Comparison of ENCODE assay signal across 16 cellular contexts in the genomic region with DNA sequence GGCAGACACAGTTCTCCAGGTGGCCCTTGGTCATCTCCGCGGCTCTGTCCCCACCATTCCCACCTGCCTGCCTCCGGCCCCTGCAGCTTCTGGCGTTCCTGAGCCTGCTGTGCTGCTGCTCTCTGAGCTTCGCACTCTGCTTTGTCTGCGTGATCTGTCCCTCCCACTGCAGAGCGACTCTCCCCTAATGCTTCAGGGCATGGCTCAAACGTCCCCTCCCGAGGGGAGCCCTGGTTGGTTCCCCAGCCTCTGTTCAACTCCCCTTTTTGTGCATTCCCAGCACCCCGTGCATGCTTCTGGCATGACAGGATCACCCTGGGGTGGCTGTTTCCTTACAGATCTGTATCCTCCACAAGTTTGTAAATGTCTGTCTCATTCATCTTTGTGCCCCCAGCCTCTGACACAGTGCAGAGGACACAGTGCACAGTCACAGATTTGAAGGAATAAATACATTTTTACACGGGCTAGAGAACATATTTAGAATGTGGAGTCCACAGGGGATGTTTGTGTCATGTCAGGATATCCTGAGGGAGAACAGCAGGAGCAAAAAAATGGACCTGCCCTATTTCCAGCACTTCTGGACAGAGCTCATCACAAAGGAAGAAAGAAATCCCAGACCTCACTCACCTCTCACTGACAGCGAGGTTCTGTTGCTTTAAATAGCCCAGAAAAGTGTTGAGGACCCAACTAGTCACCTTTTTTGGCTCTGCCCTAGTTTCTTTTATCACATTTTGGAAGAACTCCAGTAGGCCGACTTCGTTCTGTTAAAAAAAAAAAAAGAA.
DNase-seq lines count a peak whose midpoint lies in the region; TF ChIP-seq lines count a peak whose summit lies in the region.
"Had no signal": no experiment of that assay in that cellular context is flagged by ENCODE, and none has a peak within 500 bp of the region (broad histone marks: within the 10 kb centered on the region; RNA-seq: fewer than 3 reads in every experiment).

No MANE protein-coding gene starts in this region.

- 67% methylated on average over 13 of the region's 14 CpGs for whole genome bisulfite sequencing in SK-N-SH (ENCODE audit: low lambda C conversion rate)
- WGBS in esophagus squamous epithelium, 2 donors: 41 to 45% methylated on average over 14 of the region's 14 CpGs
- WGBS in mesenchymal stem cell: 60% methylated on average over 14 of the region's 14 CpGs
- 54 to 68% methylated on average over 14 of the region's 14 CpGs for WGBS in thyroid gland, 2 donors

- H3K9me2 ChIP-seq in SK-N-SH: no peaks in the 10 kb centered on the region

- no peak overlapping the region for H2AFZ ChIP-seq in SK-N-SH (ENCODE audit: low read depth)
- H2AFZ ChIP-seq in mesenchymal stem cell (ENCODE audit: low read depth, low read length): no peak overlapping the region
- H2AFZ ChIP-seq: hepatocyte had no signal

- no peak overlapping the region for H4K8ac ChIP-seq in mesenchymal stem cell (ENCODE audit: low read length)

- no peak for TF ChIP-seq POLR2A in esophagus squamous epithelium (IDR thresholded peaks at IDR 0.05)
- no peak for TF ChIP-seq POLR2A in thyroid gland (IDR thresholded peaks at IDR 0.05)

- no peaks in the 10 kb centered on the region for H4K20me1 ChIP-seq in SK-N-SH (ENCODE audit: insufficient read depth)

- intact Hi-C loops in esophagus squamous epithelium (cut with DNase I) (no loop called here), thyroid gland (cut with DNase I) (no loop called here)

- no peak overlapping the region for H3K14ac ChIP-seq in mesenchymal stem cell (ENCODE audit: low read length in 2 of 2)

- H3K79me2 ChIP-seq in SK-N-SH (ENCODE audit: insufficient read depth): no peaks in the 10 kb centered on the region
- H3K79me2 ChIP-seq: hepatocyte had no signal

- H3K36me3 ChIP-seq in SK-N-SH (replicated peaks in 1 of 2; ENCODE audit: control insufficient read depth in 1 of 2, insufficient read depth in 2 of 2, low read length in 1 of 2) (no peaks in the 10 kb centered on the region), esophagus squamous epithelium (peaks cover 0 to 11% (median 0%) of the 10 kb centered on the region in 3 donors), mesenchymal stem cell (ENCODE audit: control insufficient read depth in 1 of 2, insufficient read depth in 2 of 2, low read depth in 1 of 2, low read length in 2 of 2) (peaks cover 4 to 21% of the 10 kb centered on the region in 2 experiments), thyroid gland (no peaks in the 10 kb centered on the region)

- peak overlapping the region; percentile 39 to 47 for H3K27ac ChIP-seq in SK-N-SH (ENCODE audit: low read depth in 2 of 2, low read length in 1 of 2)
- peak overlapping the region in 3 of 4 donors; percentile 49 to 65 (median 53) for H3K27ac ChIP-seq in esophagus squamous epithelium
- peak overlapping the region; percentile 28 for H3K27ac ChIP-seq in mesenchymal stem cell (ENCODE audit: low read length, poor library complexity, severe bottlenecking)
- H3K27ac ChIP-seq in thyroid gland: peak overlapping the region; percentile 35 to 72 (median 71)
- H3K27ac ChIP-seq: hepatocyte had no signal

- H3K4me1 ChIP-seq in SK-N-SH (ENCODE audit: control insufficient read depth in 1 of 2, insufficient read depth in 2 of 2, low read depth in 1 of 2, low read length in 1 of 2) (peaks cover 33 to 57% of the 10 kb centered on the region in 2 experiments), esophagus squamous epithelium (peaks cover 23 to 82% (median 56%) of the 10 kb centered on the region in 3 donors), mesenchymal stem cell (ENCODE audit: control insufficient read depth, insufficient read depth, low read depth, low read length) (peaks cover 9% of the 10 kb centered on the region), thyroid gland (peaks cover 36 to 38% of the 10 kb centered on the region in 2 donors)

- no peak overlapping the region for H3K23ac ChIP-seq in mesenchymal stem cell (ENCODE audit: low read length in 2 of 2)

- H3K27me3 ChIP-seq in SK-N-SH (ENCODE audit: insufficient read depth): no peaks in the 10 kb centered on the region
- H3K27me3 ChIP-seq in esophagus squamous epithelium: no peaks in the 10 kb centered on the region
- no peaks in the 10 kb centered on the region for H3K27me3 ChIP-seq in mesenchymal stem cell (ENCODE audit: control insufficient read depth in 1 of 2, insufficient read depth in 1 of 2, low read length in 2 of 2)
- H3K27me3 ChIP-seq in thyroid gland: no peaks in the 10 kb centered on the region
- H3K27me3 ChIP-seq: hepatocyte, upper lobe of left lung had no signal

- no peak for TF ChIP-seq CTCF in SK-N-SH (IDR thresholded peaks at IDR 0.05)
- no peak for TF ChIP-seq CTCF in esophagus squamous epithelium (IDR thresholded peaks at IDR 0.05)
- TF ChIP-seq CTCF in thyroid gland (IDR thresholded peaks at IDR 0.05): no peak

- H4K91ac ChIP-seq in mesenchymal stem cell (ENCODE audit: low read length): no peak overlapping the region

- H2BK5ac ChIP-seq in mesenchymal stem cell (ENCODE audit: low read depth, low read length, poor library complexity, severe bottlenecking): no peak overlapping the region

- H2BK120ac ChIP-seq in mesenchymal stem cell (ENCODE audit: low read depth, low read length): no peak overlapping the region

- no peaks in the 10 kb centered on the region for H3K9me3 ChIP-seq in SK-N-SH
- no peaks in the 10 kb centered on the region for H3K9me3 ChIP-seq in esophagus squamous epithelium
- H3K9me3 ChIP-seq in mesenchymal stem cell (ENCODE audit: control insufficient read depth, low read length): no peaks in the 10 kb centered on the region
- no peaks in the 10 kb centered on the region for H3K9me3 ChIP-seq in thyroid gland
- H3K9me3 ChIP-seq: Caco-2, upper lobe of left lung had no signal

- no peak overlapping the region for H2BK15ac ChIP-seq in mesenchymal stem cell (ENCODE audit: low read depth, poor library complexity, severe bottlenecking)

- H3K4me3 ChIP-seq in SK-N-SH (ENCODE audit: low read depth in 2 of 2, low read length in 1 of 2) (no peak overlapping the region), esophagus squamous epithelium (no peak overlapping the region), mesenchymal stem cell (ENCODE audit: insufficient read depth in 1 of 2, low read depth in 1 of 2, low read length in 2 of 2) (no peak overlapping the region), thyroid gland (replicated peaks in 1 of 3) (no peak overlapping the region)
- H3K4me3 ChIP-seq: hepatocyte, skin epidermis, upper lobe of left lung had no signal

- TF ChIP-seq RAD21 in SK-N-SH (IDR thresholded peaks at IDR 0.05; ENCODE audit: low read length): no peak

- CTCF ChIA-PET in SK-N-SH (lab: Yijun Ruan, JAX): interaction anchor here (1.0 to 1.4 kb wide), 2 partner anchors 26 to 44 kb away, joined by 3 read pairs; no protein-coding TSS in a partner anchor

- peak overlapping the region in 1 of 2 experiments; percentile 30 for H3K18ac ChIP-seq in mesenchymal stem cell (ENCODE audit: low read depth in 1 of 2, low read length in 2 of 2)

- H3K4me2 ChIP-seq in SK-N-SH: peak overlapping the region; percentile 30; the same call in 1 of the 2 replicates
- no peak overlapping the region for H3K4me2 ChIP-seq in mesenchymal stem cell (ENCODE audit: low read length, poor library complexity, severe bottlenecking)
- H3K4me2 ChIP-seq: hepatocyte had no signal

- no peak overlapping the region for H3K4ac ChIP-seq in mesenchymal stem cell (ENCODE audit: low read depth in 1 of 2, low read length in 2 of 2)

- H3K9ac ChIP-seq in SK-N-SH (no peak overlapping the region), mesenchymal stem cell (ENCODE audit: low read length) (peak overlapping the region; percentile 5)

- no peak; a peak in 1 of 4 replicates for TF ChIP-seq EP300 in SK-N-SH (IDR thresholded peaks at IDR 0.05; ENCODE audit: borderline replicate concordance in 1 of 2, low read depth in 1 of 2, low read length in 1 of 2)

- peak overlapping the region in 1 of 2 experiments; percentile 7 for H2BK12ac ChIP-seq in mesenchymal stem cell (ENCODE audit: low read length in 2 of 2)

- DNase-seq in SK-N-SH: no peak
- no peak for DNase-seq in esophagus squamous epithelium (lab: John Stamatoyannopoulos, UW)
- peak; percentile 37 for DNase-seq in mesenchymal stem cell
- no peak for DNase-seq in thyroid gland
- DNase-seq in SW480 (ENCODE audit: low spot score): no peak
- no peak for DNase-seq in COR-L47 (lab: John Stamatoyannopoulos, UW)
- DNase-seq in DMS153 treated with DMSO at 0.1 percent for 48 hours (lab: John Stamatoyannopoulos, UW; ENCODE audit: unreplicated experiment): no peak
- no peak for DNase-seq in epidermal melanocyte (ENCODE audit: insufficient read length, low spot score)
- DNase-seq: activated naive CD8-positive, alpha-beta T cell treated with anti-CD3 and anti-CD28 coated beads for 36 hours; Caco-2; effector memory CD4-positive, alpha-beta T cell; NCI-H446; T1000 had no signal

- no peaks in the 10 kb centered on the region for H3K79me1 ChIP-seq in mesenchymal stem cell (replicated peaks; ENCODE audit: low read length, poor library complexity, severe bottlenecking)

- POLR2A ChIA-PET in SK-N-SH (lab: Yijun Ruan, JAX): no interaction called here

- no peak overlapping the region for H2AK5ac ChIP-seq in mesenchymal stem cell (ENCODE audit: low read length, severe bottlenecking)

- H3F3A ChIP-seq in SK-N-SH (replicated peaks; ENCODE audit: insufficient read depth): peaks cover 17% of the 10 kb centered on the region

TF ChIP-seq in SK-N-SH, 30 proteins besides CTCF, POLR2A, EP300 and RAD21:
- TF ChIP-seq, protein P1, sequence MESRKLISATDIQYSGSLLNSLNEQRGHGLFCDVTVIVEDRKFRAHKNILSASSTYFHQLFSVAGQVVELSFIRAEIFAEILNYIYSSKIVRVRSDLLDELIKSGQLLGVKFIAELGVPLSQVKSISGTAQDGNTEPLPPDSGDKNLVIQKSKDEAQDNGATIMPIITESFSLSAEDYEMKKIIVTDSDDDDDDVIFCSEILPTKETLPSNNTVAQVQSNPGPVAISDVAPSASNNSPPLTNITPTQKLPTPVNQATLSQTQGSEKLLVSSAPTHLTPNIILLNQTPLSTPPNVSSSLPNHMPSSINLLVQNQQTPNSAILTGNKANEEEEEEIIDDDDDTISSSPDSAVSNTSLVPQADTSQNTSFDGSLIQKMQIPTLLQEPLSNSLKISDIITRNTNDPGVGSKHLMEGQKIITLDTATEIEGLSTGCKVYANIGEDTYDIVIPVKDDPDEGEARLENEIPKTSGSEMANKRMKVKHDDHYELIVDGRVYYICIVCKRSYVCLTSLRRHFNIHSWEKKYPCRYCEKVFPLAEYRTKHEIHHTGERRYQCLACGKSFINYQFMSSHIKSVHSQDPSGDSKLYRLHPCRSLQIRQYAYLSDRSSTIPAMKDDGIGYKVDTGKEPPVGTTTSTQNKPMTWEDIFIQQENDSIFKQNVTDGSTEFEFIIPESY (IDR thresholded peaks at IDR 0.05; ENCODE audit: borderline replicate concordance, low read depth): no peak
- TF ChIP-seq FOXJ3 (CRISPR knock-in tag; IDR thresholded peaks at IDR 0.05) (no peak), TCF12 (IDR thresholded peaks at IDR 0.05) (peak; percentile 16; the same call in 1 of the 2 replicates)
